ENCODE assay signal across 8 cellular contexts in genomic region chr2:86807462-86808275, GRCh38. TPM values are rescaled to one million over a fixed set of nuclear protein-coding genes. Genes with fewer than 3 reads are reported as not detected.
A peak's percentile ranks its signal among the peaks of the same experiment; 100 is the strongest.
DNase-seq lines count a peak whose midpoint lies in the region; ATAC-seq, FAIRE-seq and TF ChIP-seq lines count a peak whose summit lies in the region.

No MANE protein-coding gene starts in this region.

- 1 to 2% (median 2%) methylated on average over 49 to 52 of the region's 52 CpGs for WGBS in psoas muscle, 3 donors

- intact Hi-C loops in psoas muscle (cut with DNase I): no loop called here

- TF ChIP-seq CTCF in HFF-Myc (IDR thresholded peaks at IDR 0.05; ENCODE audit: low read depth, low read length, missing control alignments) (no peak), right atrium auricular region (IDR thresholded peaks at IDR 0.05) (no peak), psoas muscle (IDR thresholded peaks at IDR 0.05) (no peak)

- DNase-seq in DMS114 treated with DMSO at 0.1 percent for 48 hours (lab: John Stamatoyannopoulos, UW; ENCODE audit: unreplicated experiment) (peak; percentile 30), HFF-Myc (ENCODE audit: extremely low read depth, low read depth) (peak; percentile 3), NCI-H526 treated with DMSO at 0.1 percent for 48 hours (lab: John Stamatoyannopoulos, UW) (peak; percentile 76), amniotic epithelial cell (ENCODE audit: low read depth) (peak; percentile 17), right atrium auricular region (ENCODE audit: low spot score) (peak; percentile 60), psoas muscle (peak; percentile 41 to 67), RCC 7860 (ENCODE audit: low spot score) (no peak)

- peak overlapping the region in 1 of 2 donors; percentile 38 for H3K27ac ChIP-seq in right atrium auricular region
- H3K27ac ChIP-seq in psoas muscle: no peak overlapping the region

- H3K4me1 ChIP-seq in right atrium auricular region (peaks cover 0 to 28% of the 10 kb centered on the region in 2 donors), psoas muscle (peaks cover 4% of the 10 kb centered on the region)

- peak overlapping the region; percentile 41 for H3K4me3 ChIP-seq in HFF-Myc (replicated peaks; ENCODE audit: low read depth, low read length)
- peak overlapping the region; percentile 34 to 57 for H3K4me3 ChIP-seq in right atrium auricular region
- H3K4me3 ChIP-seq in psoas muscle: peak overlapping the region; percentile 64

- peak; percentile 50 to 79 (median 62) for ATAC-seq in psoas muscle
- ATAC-seq in GM21717 (IDR thresholded peaks at IDR 0.05; ENCODE audit: unreplicated experiment): no peak

- no peak for FAIRE-seq in RCC 7860 (lab: Jason Lieb, UNC)

- H3K27me3 ChIP-seq in right atrium auricular region (peaks cover 0 to 7% of the 10 kb centered on the region in 2 donors), psoas muscle (ENCODE audit: insufficient read depth in 3 of 3, low read length in 2 of 3) (peaks cover 0 to 35% (median 4%) of the 10 kb centered on the region in 3 donors)

- H3K9me3 ChIP-seq in right atrium auricular region: no peaks in the 10 kb centered on the region
- no peaks in the 10 kb centered on the region for H3K9me3 ChIP-seq in psoas muscle

- no peaks in the 10 kb centered on the region for H3K36me3 ChIP-seq in right atrium auricular region
- H3K36me3 ChIP-seq in psoas muscle (ENCODE audit: insufficient read depth in 1 of 2, low read depth in 1 of 2): no peaks in the 10 kb centered on the region

RNA-seq across cellular contexts. Expression of gene CD8A, which starts 17.0 kb away (rescaled TPM):
- total RNA-seq in right atrium auricular region: under 1 TPM; 0.39 to 0.52 TPM
- under 1 TPM; 0.27 to 0.81 (median 0.52) TPM for total RNA-seq in psoas muscle
- under 1 TPM; 0.09 to 0.18 (median 0.10) TPM for polyA plus RNA-seq in psoas muscle

RNA-seq across cellular contexts. Expression of gene CD8B, which starts 54.0 kb away (rescaled TPM):
- under 1 TPM; 0.33 to 0.75 TPM for total RNA-seq in right atrium auricular region
- total RNA-seq in psoas muscle: under 1 TPM in 1 of 4 donors, not detected in 3; 0.43 TPM
- polyA plus RNA-seq in psoas muscle: under 1 TPM in 2 of 3 donors, not detected in 1; 0.12 to 0.13 TPM
